ENCODE assay signal across 12 cellular contexts in genomic region chr22:50218153-50218995, GRCh38. TPM values are rescaled to one million over a fixed set of nuclear protein-coding genes. Genes with fewer than 3 reads are reported as not detected.
DNase-seq lines count a peak whose midpoint lies in the region; ATAC-seq and TF ChIP-seq lines count a peak whose summit lies in the region.
"Had no signal": no experiment of that assay in that cellular context is flagged by ENCODE, and none has a peak within 500 bp of the region (broad histone marks: within the 10 kb centered on the region; RNA-seq: fewer than 3 reads in every experiment).

No MANE protein-coding gene starts in this region.

- TF ChIP-seq CTCF in HEK293 (tag by site-specific recombination; IDR thresholded peaks at IDR 0.05), result no peak
- no peak for TF ChIP-seq CTCF in RWPE2 (IDR thresholded peaks at IDR 0.05; ENCODE audit: poor library complexity, severe bottlenecking)
- TF ChIP-seq CTCF in lower lobe of right lung (IDR thresholded peaks at IDR 0.05), result no peak
- no peak for TF ChIP-seq CTCF in esophagus muscularis mucosa (IDR thresholded peaks at IDR 0.05)
- TF ChIP-seq CTCF in GM13976 (IDR thresholded peaks at IDR 0.05; ENCODE audit: borderline replicate concordance, control extremely low read depth, extremely low read depth, insufficient read depth, missing control alignments), result no peak

- no peak overlapping the region for H3K27ac ChIP-seq in HEK293 (ENCODE audit: extremely low read depth, low read depth, low read length)
- H3K27ac ChIP-seq in RWPE2 (ENCODE audit: poor library complexity, severe bottlenecking), result no peak overlapping the region
- no peak overlapping the region for H3K27ac ChIP-seq in lower lobe of right lung
- no peak overlapping the region for H3K27ac ChIP-seq in esophagus muscularis mucosa (replicated peaks in 1 of 4)
- H3K27ac ChIP-seq: HL-60 had no signal

- TF ChIP-seq POLR2A in esophagus muscularis mucosa (IDR thresholded peaks at IDR 0.05; ENCODE audit: low read depth), result no peak

- ATAC-seq in RWPE2 (ENCODE audit: low read depth), result no peak
- peak; percentile 4 to 6 for ATAC-seq in lower lobe of right lung

- DNase-seq in RWPE2 (ENCODE audit: low spot score) (peak; percentile 61), lower lobe of right lung (peak; percentile 47), esophagus muscularis mucosa (ENCODE audit: extremely low spot score) (no peak), GM13976 (ENCODE audit: low spot score) (no peak)
- DNase-seq: activated CD4-positive, alpha-beta T cell treated with anti-CD3 and anti-CD28 coated beads for 1 hour; effector CD4-positive, alpha-beta T cell; NCI-H146; NCI-H526 treated with DMSO at 0.1 percent for 48 hours; RPMI8226; stimulated activated CD4-positive, alpha-beta T cell treated with anti-CD3 and anti-CD28 coated beads, Interleukin-4, amount 100 ng/mL, for 4 hours had no signal

- 70% methylated on average over 2 of the region's 43 CpGs for WGBS in esophagus muscularis mucosa

- TF ChIP-seq EP300 in esophagus muscularis mucosa (IDR thresholded peaks at IDR 0.05), result no peak

- POLR2A ChIA-PET in HEK293 (lab: Yijun Ruan, JAX), result interaction anchor here (0.6 to 2.1 kb wide), 2 partner anchors 13 to 33 kb away, joined by 3 to 5 read pairs; partner anchors contain the start of gene HDAC10

- H3K36me3 ChIP-seq in HEK293 (ENCODE audit: control insufficient read depth in 2 of 2, insufficient read depth in 1 of 2, low read length in 2 of 2), result peaks cover 23 to 98% of the 10 kb centered on the region in 2 experiments
- H3K36me3 ChIP-seq in RWPE2 (ENCODE audit: low read depth), result peaks cover 64% of the 10 kb centered on the region
- H3K36me3 ChIP-seq in lower lobe of right lung, result peaks cover 91% of the 10 kb centered on the region
- peaks cover 56 to 98% (median 95%) of the 10 kb centered on the region in 4 donors for H3K36me3 ChIP-seq in esophagus muscularis mucosa

- H3K27me3 ChIP-seq in RWPE2 (ENCODE audit: insufficient read depth, poor library complexity, severe bottlenecking) (no peaks in the 10 kb centered on the region), lower lobe of right lung (ENCODE audit: low read depth) (no peaks in the 10 kb centered on the region), esophagus muscularis mucosa (no peaks in the 10 kb centered on the region)

- in situ Hi-C loops in GM13976 (cut with MboI; ENCODE audit: low sequenced_read_pairs, unreplicated experiment), result no loop called here

- H3K4me3 ChIP-seq in HEK293 (ENCODE audit: low read depth, low read length) (no peak overlapping the region), RWPE2 (ENCODE audit: severe bottlenecking) (no peak overlapping the region), lower lobe of right lung (no peak overlapping the region), esophagus muscularis mucosa (no peak overlapping the region)

- intact Hi-C loops in lower lobe of right lung (cut with DNase I) (no loop called here), esophagus muscularis mucosa (cut with DNase I) (no loop called here)

- H3K9me3 ChIP-seq in HEK293 (ENCODE audit: control insufficient read depth, insufficient read depth, low read depth, low read length) (no peaks in the 10 kb centered on the region), RWPE2 (ENCODE audit: severe bottlenecking) (no peaks in the 10 kb centered on the region), lower lobe of right lung (no peaks in the 10 kb centered on the region), esophagus muscularis mucosa (no peaks in the 10 kb centered on the region)

- CTCF ChIA-PET in HEK293 (lab: Yijun Ruan, JAX), result interaction anchor here (0.8 kb wide), 1 partner anchor 22 kb away, joined by 3 read pairs; no protein-coding TSS in a partner anchor

- peaks cover 2% of the 10 kb centered on the region; the same call in 1 of the 2 replicates for H3K4me1 ChIP-seq in HEK293 (ENCODE audit: control insufficient read depth, insufficient read depth, low read length)
- no peaks in the 10 kb centered on the region for H3K4me1 ChIP-seq in RWPE2 (ENCODE audit: insufficient read depth, poor library complexity, severe bottlenecking)
- peaks cover 6% of the 10 kb centered on the region for H3K4me1 ChIP-seq in lower lobe of right lung
- H3K4me1 ChIP-seq in esophagus muscularis mucosa, result peaks cover 6 to 18% (median 12%) of the 10 kb centered on the region in 4 donors

TF ChIP-seq in HEK293, 187 proteins besides CTCF, POLR2A, EP300 and RAD21:
- 0 out of 2 replicates have a peak, but pooled peaks have one; percentile 28 for TF ChIP-seq KLF9 (tag by site-specific recombination; IDR thresholded peaks at IDR 0.05; ENCODE audit: low read depth)
- no peak for TF ChIP-seq ZFP3 (tag by site-specific recombination; IDR thresholded peaks at IDR 0.05; ENCODE audit: low read depth)
- 0 out of 2 replicates have a peak, but pooled peaks have one; percentile 38 for TF ChIP-seq BCL11B (tag by site-specific recombination; IDR thresholded peaks at IDR 0.05; ENCODE audit: low read depth)

RNA-seq across cellular contexts. Expression of gene SELENOO, which starts 17.6 kb away (rescaled TPM):
- total RNA-seq in lower lobe of right lung (18.7 TPM), esophagus muscularis mucosa (10 to 100 TPM; 22.4 to 41.0 (median 23.0) TPM)

RNA-seq across cellular contexts. Expression of gene TUBGCP6, which starts 26.4 kb away (rescaled TPM):
- 48.5 TPM for total RNA-seq in lower lobe of right lung
- total RNA-seq in esophagus muscularis mucosa, result 10 to 100 TPM; 20.2 to 38.0 (median 30.0) TPM

RNA-seq across cellular contexts. Expression of gene TRABD, which starts 32.7 kb away (rescaled TPM):
- total RNA-seq in lower lobe of right lung (43.7 TPM), esophagus muscularis mucosa (10 to 100 TPM; 18.3 to 31.0 (median 22.3) TPM)

RNA-seq across cellular contexts. Expression of gene HDAC10, which starts 32.7 kb away (rescaled TPM):
- total RNA-seq in lower lobe of right lung (47.9 TPM), esophagus muscularis mucosa (10 to 100 TPM; 10.2 to 19.5 (median 17.4) TPM)

RNA-seq across cellular contexts. Expression of gene MAPK12, which starts 43.1 kb away (rescaled TPM):
- total RNA-seq in lower lobe of right lung (11.9 TPM), esophagus muscularis mucosa (10 to 100 TPM in 3 of 4 donors, 1 to 10 TPM in 1; 5.8 to 22.9 (median 16.1) TPM)

Comparison
In these comparisons a context has a peak if more than half of its experiments do, and no peak if none do; other contexts are left out.
1. DNase-seq: peak in RWPE2 (single experiment) and lower lobe of right lung (single experiment); none in esophagus muscularis mucosa (single experiment) and GM13976 (single experiment).